2 cellular contexts compared by ENCODE assay signal in the genomic region with DNA sequence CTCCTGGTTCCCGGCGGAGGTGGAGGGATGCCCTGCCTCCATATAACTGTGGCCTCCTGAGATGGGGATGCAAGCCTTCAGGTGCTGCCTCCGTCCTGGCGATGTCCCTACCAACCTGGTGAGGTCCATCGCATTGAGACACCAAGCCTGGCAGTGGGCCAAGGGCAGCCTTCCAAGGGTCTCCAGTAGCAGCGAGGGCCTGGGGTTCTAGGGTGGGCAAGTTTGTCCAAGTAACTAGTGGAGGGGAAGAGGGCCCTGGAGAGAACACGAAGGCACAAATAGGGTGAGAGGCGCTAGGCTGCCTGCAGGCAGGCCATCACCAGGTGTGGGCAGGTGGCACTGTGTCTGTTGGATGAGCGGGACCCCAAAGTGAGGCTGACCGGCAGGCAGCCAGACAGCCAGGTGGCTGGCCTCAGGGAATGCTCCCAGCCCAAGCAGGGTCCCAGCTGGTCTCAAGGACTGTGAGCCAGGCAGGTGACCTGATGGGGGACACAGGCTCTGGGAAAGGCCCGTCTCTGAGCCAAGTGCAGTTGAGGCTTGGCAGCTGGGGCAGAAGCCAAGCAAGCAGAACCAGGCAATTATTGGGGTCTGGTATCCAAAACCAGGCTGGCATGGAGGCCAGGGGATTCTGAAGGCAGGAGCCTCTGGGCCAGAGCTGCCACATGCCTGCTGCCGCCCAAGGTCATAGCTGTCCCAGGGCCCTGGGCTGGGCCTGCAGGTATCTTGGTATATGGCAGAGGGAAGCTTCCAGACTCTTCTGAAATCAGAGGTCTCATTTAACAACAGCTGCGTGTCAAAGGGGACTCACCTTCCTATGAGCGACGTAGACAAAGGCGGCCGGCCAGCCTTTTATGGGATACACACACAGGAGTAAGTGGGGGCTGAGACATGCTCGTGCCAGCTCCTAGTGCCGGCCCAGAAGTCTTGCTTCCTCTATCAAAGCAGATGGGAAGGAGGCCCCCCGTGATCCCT.
TF ChIP-seq lines count a peak whose summit lies in the region.

No MANE protein-coding gene starts in this region.

TF ChIP-seq in IMR-90, 13 proteins besides CTCF, POLR2A, EP300 and RAD21:
- no peak for TF ChIP-seq USF2 (IDR thresholded peaks at IDR 0.05; ENCODE audit: low read depth, low read length)
- no peak for TF ChIP-seq MAFK (IDR thresholded peaks at IDR 0.05; ENCODE audit: low read depth, low read length)
- no peak for TF ChIP-seq RFX5 (IDR thresholded peaks at IDR 0.05; ENCODE audit: low read depth, low read length)

TF ChIP-seq in HepG2, 621 proteins besides CTCF, POLR2A, EP300 and RAD21:
- no peak for TF ChIP-seq RFXANK (CRISPR knock-in tag; IDR thresholded peaks at IDR 0.05)
- no peak for TF ChIP-seq PTBP1 (IDR thresholded peaks at IDR 0.05; ENCODE audit: low read depth, low read length, poor library complexity, severe bottlenecking)
- no peak for TF ChIP-seq ZNF274 (CRISPR knock-in tag; IDR thresholded peaks at IDR 0.05)
- TF ChIP-seq MEIS1 (CRISPR knock-in tag; IDR thresholded peaks at IDR 0.05; ENCODE audit: borderline replicate concordance) = no peak
- no peak for TF ChIP-seq ZNF780A (CRISPR knock-in tag; IDR thresholded peaks at IDR 0.05)
- no peak for TF ChIP-seq NFE2 (CRISPR knock-in tag; IDR thresholded peaks at IDR 0.05)
- TF ChIP-seq, protein P1, sequence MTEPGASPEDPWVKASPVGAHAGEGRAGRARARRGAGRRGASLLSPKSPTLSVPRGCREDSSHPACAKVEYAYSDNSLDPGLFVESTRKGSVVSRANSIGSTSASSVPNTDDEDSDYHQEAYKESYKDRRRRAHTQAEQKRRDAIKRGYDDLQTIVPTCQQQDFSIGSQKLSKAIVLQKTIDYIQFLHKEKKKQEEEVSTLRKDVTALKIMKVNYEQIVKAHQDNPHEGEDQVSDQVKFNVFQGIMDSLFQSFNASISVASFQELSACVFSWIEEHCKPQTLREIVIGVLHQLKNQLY (CRISPR knock-in tag; IDR thresholded peaks at IDR 0.05) = no peak
- no peak for TF ChIP-seq ZIK1 (CRISPR knock-in tag; IDR thresholded peaks at IDR 0.05; ENCODE audit: borderline replicate concordance, low read depth)
- TF ChIP-seq, protein P2, sequence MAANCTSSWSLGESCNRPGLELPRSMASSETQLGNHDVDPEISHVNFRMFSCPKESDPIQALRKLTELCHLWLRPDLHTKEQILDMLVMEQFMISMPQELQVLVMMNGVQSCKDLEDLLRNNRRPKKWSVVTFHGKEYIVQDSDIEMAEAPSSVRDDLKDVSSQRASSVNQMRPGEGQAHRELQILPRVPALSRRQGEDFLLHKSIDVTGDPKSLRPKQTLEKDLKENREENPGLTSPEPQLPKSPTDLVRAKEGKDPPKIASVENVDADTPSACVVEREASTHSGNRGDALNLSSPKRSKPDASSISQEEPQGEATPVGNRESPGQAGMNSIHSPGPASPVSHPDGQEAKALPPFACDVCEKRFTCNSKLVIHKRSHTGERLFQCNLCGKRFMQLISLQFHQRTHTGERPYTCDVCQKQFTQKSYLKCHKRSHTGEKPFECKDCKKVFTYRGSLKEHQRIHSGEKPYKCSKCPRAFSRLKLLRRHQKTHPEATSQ (CRISPR knock-in tag; IDR thresholded peaks at IDR 0.05; ENCODE audit: borderline replicate concordance) = no peak
- no peak for TF ChIP-seq SP2 (CRISPR knock-in tag; IDR thresholded peaks at IDR 0.05)
- TF ChIP-seq CBX1 (IDR thresholded peaks at IDR 0.05; ENCODE audit: low read depth) = no peak
- TF ChIP-seq CBX2 (IDR thresholded peaks at IDR 0.05; ENCODE audit: low read depth, low read length) = no peak
- TF ChIP-seq CBX2 (CRISPR knock-in tag; IDR thresholded peaks at IDR 0.05; ENCODE audit: low read depth) = no peak
- TF ChIP-seq PPARG (CRISPR knock-in tag; conservative IDR thresholded peaks at IDR 0.05) = no peak
- TF ChIP-seq ZNF329 (CRISPR knock-in tag; IDR thresholded peaks at IDR 0.05; ENCODE audit: low read depth) = no peak
